ENCODE assay signal across 36 cellular contexts in genomic region chr4:4228356-4228668, GRCh38. TPM values are rescaled to one million over a fixed set of nuclear protein-coding genes. Genes with fewer than 3 reads are reported as not detected.
"Had no signal": no experiment of that assay in that cellular context is flagged by ENCODE, and none has a peak within 500 bp of the region (broad histone marks: within the 10 kb centered on the region; RNA-seq: fewer than 3 reads in every experiment).

No MANE protein-coding gene starts in this region.

- H3K27ac ChIP-seq: ascending aorta, breast epithelium, cardiac muscle cell, coronary artery, dorsolateral prefrontal cortex, esophagus muscularis mucosa, foreskin keratinocyte, gastrocnemius medialis, heart left ventricle, WERI-Rb-1 had no signal

- H3K4me3 Mint-ChIP-seq: activated CD4-positive, alpha-beta memory T cell treated with anti-CD3 and anti-CD28 coated beads, Interleukin-2, amount 10 ng/mL, durations not matched to agents 7 days and 5 days; activated CD4-positive, alpha-beta T cell treated with anti-CD3 and anti-CD28 coated beads for 36 hours; activated CD4-positive, alpha-beta T cell treated with anti-CD3 and anti-CD28 coated beads, Interleukin-2, amount 10 ng/mL, durations not matched to agents 24 days and 14 days; activated naive CD4-positive, alpha-beta T cell treated with anti-CD3 and anti-CD28 coated beads, Interleukin-2, amount 10 ng/mL, durations not matched to agents 7 days and 5 days; activated naive CD8-positive, alpha-beta T cell treated with anti-CD3 and anti-CD28 coated beads, Interleukin-2, amount 10 ng/mL, durations not matched to agents 7 days and 5 days; activated T-cell treated with anti-CD3 and anti-CD28 coated beads, Interleukin-2, amount 50 U/mL, for 24 hours; activated T-cell treated with anti-CD3 and anti-CD28 coated beads, Interleukin-2, amount 50 U/mL, for 72 hours; dendritic cell treated with granulocyte-macrophage colony-stimulating factor and Interleukin-4, amounts not matched to agents 40 ng/mL and 50 ng/mL, for 4 days; T-helper 17 cell; T-helper 2 cell treated with Interferon-gamma antibody and Interleukin-4, amounts not matched to agents 5 μg/mL and 100 μg/mL, for 36 hours had no signal

- H3K9me3 Mint-ChIP-seq: activated CD4-positive, alpha-beta T cell treated with anti-CD3 and anti-CD28 coated beads, Interleukin-2, amount 10 ng/mL, durations not matched to agents 24 days and 14 days; T-helper 2 cell treated with Interferon-gamma antibody and Interleukin-4, amounts not matched to agents 5 μg/mL and 100 μg/mL, for 36 hours had no signal

- H3K36me3 ChIP-seq: ascending aorta, breast epithelium, cardiac muscle cell, esophagus muscularis mucosa, gastrocnemius medialis, heart left ventricle, WERI-Rb-1 had no signal

- H3K4me1 ChIP-seq: ascending aorta, breast epithelium, foreskin keratinocyte, gastrocnemius medialis had no signal

- H3K4me1 Mint-ChIP-seq: T-helper 17 cell had no signal

- H3K27ac Mint-ChIP-seq: activated CD4-positive, alpha-beta memory T cell treated with anti-CD3 and anti-CD28 coated beads, Interleukin-2, amount 10 ng/mL, durations not matched to agents 7 days and 5 days; activated CD4-positive, alpha-beta T cell treated with anti-CD3 and anti-CD28 coated beads for 36 hours; activated CD4-positive, alpha-beta T cell treated with anti-CD3 and anti-CD28 coated beads, Interleukin-2, amount 10 ng/mL, durations not matched to agents 24 days and 14 days; activated naive CD4-positive, alpha-beta T cell treated with anti-CD3 and anti-CD28 coated beads, Interleukin-2, amount 10 ng/mL, durations not matched to agents 7 days and 5 days; activated naive CD4-positive, alpha-beta T cell treated with anti-CD3 and anti-CD28 coated beads, Interleukin-2, amount 50 U/mL, for 72 hours; activated naive CD8-positive, alpha-beta T cell treated with anti-CD3 and anti-CD28 coated beads, Interleukin-2, amount 10 ng/mL, durations not matched to agents 7 days and 5 days; activated T-cell treated with anti-CD3 and anti-CD28 coated beads, Interleukin-2, amount 50 U/mL, for 24 hours; activated T-cell treated with anti-CD3 and anti-CD28 coated beads, Interleukin-2, amount 50 U/mL, for 72 hours; brain; dendritic cell treated with granulocyte-macrophage colony-stimulating factor and Interleukin-4, amounts not matched to agents 40 ng/mL and 50 ng/mL, for 4 days; endodermal cell; T-helper 17 cell; T-helper 2 cell treated with Interferon-gamma antibody and Interleukin-4, amounts not matched to agents 5 μg/mL and 100 μg/mL, for 36 hours had no signal

- H3K27me3 ChIP-seq: ascending aorta had no signal

- H3K4me3 ChIP-seq: ascending aorta, breast epithelium, cardiac muscle cell, coronary artery, dorsolateral prefrontal cortex, esophagus muscularis mucosa, gastrocnemius medialis, heart left ventricle had no signal

- DNase-seq: activated CD4-positive, alpha-beta memory T cell treated with anti-CD3 and anti-CD28 coated beads, Interleukin-2, amount 10 ng/mL, durations not matched to agents 7 days and 5 days; activated CD4-positive, alpha-beta T cell treated with anti-CD3 and anti-CD28 coated beads for 36 hours; activated CD4-positive, alpha-beta T cell treated with anti-CD3 and anti-CD28 coated beads, Interleukin-2, amount 10 ng/mL, durations not matched to agents 24 days and 14 days; activated CD4-positive, CD25-positive, alpha-beta regulatory T cell; activated CD4-positive, CD25-positive, alpha-beta regulatory T cell treated with anti-CD3 and anti-CD28 coated beads, Interleukin-2, amount 50 U/mL, for 72 hours; activated CD8-positive, alpha-beta memory T cell treated with anti-CD3 and anti-CD28 coated beads, Interleukin-2, amount 50 U/mL, for 48 hours; activated gamma-delta T cell; activated naive CD4-positive, alpha-beta T cell; activated naive CD4-positive, alpha-beta T cell treated with anti-CD3 and anti-CD28 coated beads, Interleukin-2, amount 10 ng/mL, durations not matched to agents 7 days and 5 days; activated naive CD8-positive, alpha-beta T cell treated with anti-CD3 and anti-CD28 coated beads, Interleukin-2, amount 10 ng/mL, durations not matched to agents 7 days and 5 days; activated T-cell treated with anti-CD3 and anti-CD28 coated beads for 4 hours; activated T-cell treated with anti-CD3 and anti-CD28 coated beads, Interleukin-2, amount 50 U/mL, for 24 hours; activated T-cell treated with anti-CD3 and anti-CD28 coated beads, Interleukin-2, amount 50 U/mL, for 72 hours; central memory CD4-positive, alpha-beta T cell; dorsolateral prefrontal cortex; effector memory CD4-positive, alpha-beta T cell; erythroblast; foreskin keratinocyte; gastrocnemius medialis; glutamatergic neuron; heart left ventricle; T-helper 1 cell; T-helper 17 cell; T1000; WERI-Rb-1 had no signal

- ATAC-seq: activated CD4-positive, alpha-beta T cell treated with anti-CD3 and anti-CD28 coated beads for 36 hours; activated naive CD4-positive, alpha-beta T cell treated with anti-CD3 and anti-CD28 coated beads, Interleukin-2, amount 50 U/mL, for 72 hours; activated T-cell treated with anti-CD3 and anti-CD28 coated beads, Interleukin-2, amount 50 U/mL, for 72 hours; foreskin keratinocyte; gastrocnemius medialis; heart left ventricle; T-helper 17 cell had no signal

RNA-seq across cellular contexts. Expression of gene OTOP1, which starts 1.6 kb away (rescaled TPM):
- total RNA-seq: activated CD4-positive, alpha-beta memory T cell treated with anti-CD3 and anti-CD28 coated beads, Interleukin-2, amount 10 ng/mL, durations not matched to agents 7 days and 5 days; activated CD4-positive, alpha-beta T cell treated with anti-CD3 and anti-CD28 coated beads for 36 hours; activated CD4-positive, alpha-beta T cell treated with anti-CD3 and anti-CD28 coated beads, Interleukin-2, amount 10 ng/mL, durations not matched to agents 24 days and 14 days; activated naive CD4-positive, alpha-beta T cell treated with anti-CD3 and anti-CD28 coated beads, Interleukin-2, amount 50 U/mL, for 72 hours; activated naive CD8-positive, alpha-beta T cell treated with anti-CD3 and anti-CD28 coated beads, Interleukin-2, amount 10 ng/mL, durations not matched to agents 7 days and 5 days; activated T-cell treated with anti-CD3 and anti-CD28 coated beads, Interleukin-2, amount 50 U/mL, for 72 hours; ascending aorta; breast epithelium; cardiac muscle cell; cerebellum; dorsolateral prefrontal cortex; endodermal cell; esophagus muscularis mucosa; foreskin keratinocyte; gastrocnemius medialis; heart left ventricle; T-helper 17 cell had no signal
- polyA plus RNA-seq: cardiac muscle cell, foreskin keratinocyte, heart left ventricle had no signal
